In the genomic region with DNA sequence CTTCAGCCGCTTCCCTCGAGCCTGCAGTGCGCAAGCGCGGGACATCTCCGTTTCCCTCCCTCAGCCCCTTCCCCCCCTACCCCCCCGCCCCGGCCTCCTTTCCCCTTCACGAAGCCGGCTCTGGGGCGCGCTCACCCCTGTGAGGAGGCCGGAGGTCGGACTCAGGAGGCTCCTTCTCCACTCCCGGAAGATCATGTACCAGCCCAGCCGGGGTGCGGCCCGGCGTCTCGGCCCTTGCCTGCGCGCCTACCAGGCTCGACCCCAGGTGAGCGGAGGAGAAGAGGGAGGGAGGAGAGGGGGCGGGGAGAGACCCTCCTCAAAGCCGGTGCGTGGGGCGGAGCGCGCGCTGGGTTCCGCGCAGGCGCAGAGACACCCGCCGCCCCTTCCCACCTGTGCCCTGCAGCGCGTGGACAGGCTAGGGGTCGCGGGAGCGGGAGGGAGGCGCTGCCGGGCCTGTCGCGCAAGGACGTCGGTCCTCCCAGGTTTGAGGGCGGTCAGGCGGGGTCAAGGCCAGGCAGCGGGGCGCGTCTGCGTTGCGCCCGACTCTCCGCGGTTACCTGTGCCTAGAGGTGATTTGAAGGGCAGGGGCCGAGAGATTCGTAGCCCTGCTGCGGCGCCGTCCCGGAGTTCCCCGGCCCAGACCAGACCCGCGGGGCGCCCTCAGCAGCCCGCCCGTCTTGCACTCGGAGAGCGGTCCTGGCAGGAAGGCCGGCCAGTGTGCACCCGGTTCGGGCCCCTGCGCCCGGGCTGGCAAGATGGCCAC, we compare ENCODE assay signal across 8 cellular contexts. TPM values are rescaled to one million over a fixed set of nuclear protein-coding genes. Genes with fewer than 3 reads are reported as not detected.
DNase-seq lines count a peak whose midpoint lies in the region; ATAC-seq, FAIRE-seq and TF ChIP-seq lines count a peak whose summit lies in the region.

A gene with protein sequence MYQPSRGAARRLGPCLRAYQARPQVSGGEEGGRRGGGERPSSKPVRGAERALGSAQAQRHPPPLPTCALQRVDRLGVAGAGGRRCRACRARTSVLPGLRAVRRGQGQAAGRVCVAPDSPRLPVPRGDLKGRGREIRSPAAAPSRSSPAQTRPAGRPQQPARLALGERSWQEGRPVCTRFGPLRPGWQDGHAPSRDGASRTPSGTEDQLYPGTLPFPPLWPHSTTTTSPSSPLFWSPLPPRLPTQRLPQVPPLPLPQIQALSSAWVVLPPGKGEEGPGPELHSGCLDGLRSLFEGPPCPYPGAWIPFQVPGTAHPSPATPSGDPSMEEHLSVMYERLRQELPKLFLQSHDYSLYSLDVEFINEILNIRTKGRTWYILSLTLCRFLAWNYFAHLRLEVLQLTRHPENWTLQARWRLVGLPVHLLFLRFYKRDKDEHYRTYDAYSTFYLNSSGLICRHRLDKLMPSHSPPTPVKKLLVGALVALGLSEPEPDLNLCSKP (plus strand): TSS at position 95 of the 763 bp plus-strand sequence. CDS start 99 bp downstream, at position 194.

- peak within 1 kb of the TSS; percentile 90 for H3K4me3 ChIP-seq in colonic mucosa

- peak; percentile 21 for FAIRE-seq in GM19239 (lab: Jason Lieb, UNC)

- intact Hi-C loops in colonic mucosa (cut with DNase I): no loop called here

- peaks cover 4% of the 10 kb centered on the region for H3K36me3 ChIP-seq in colonic mucosa

- POLR2A ChIA-PET in activated CD4-positive, alpha-beta T cell treated with anti-CD3 and anti-CD28 coated beads, Interleukin-2, amount 10 ng/mL, durations not matched to agents 7 days and 5 days (lab: Charles Lee): no interaction called here

- no peaks in the 10 kb centered on the region for H3K27me3 Mint-ChIP-seq in activated CD4-positive, alpha-beta T cell treated with anti-CD3 and anti-CD28 coated beads, Interleukin-2, amount 10 ng/mL, durations not matched to agents 7 days and 5 days

- CTCF ChIA-PET in activated CD4-positive, alpha-beta T cell treated with anti-CD3 and anti-CD28 coated beads, Interleukin-2, amount 10 ng/mL, durations not matched to agents 7 days and 5 days (lab: Charles Lee): interaction anchor here (0.7 kb wide), 1 partner anchor 83 kb away, joined by 3 read pairs; no protein-coding TSS in a partner anchor

- peak within 1 kb of the TSS; percentile 85 for H3K4me3 Mint-ChIP-seq in activated CD4-positive, alpha-beta T cell treated with anti-CD3 and anti-CD28 coated beads, Interleukin-2, amount 10 ng/mL, durations not matched to agents 7 days and 5 days

- peaks cover 20% of the 10 kb centered on the region for H3K36me3 Mint-ChIP-seq in activated CD4-positive, alpha-beta T cell treated with anti-CD3 and anti-CD28 coated beads, Interleukin-2, amount 10 ng/mL, durations not matched to agents 7 days and 5 days (ENCODE audit: low read depth)

- peaks cover 29% of the 10 kb centered on the region for H3K4me1 Mint-ChIP-seq in activated CD4-positive, alpha-beta T cell treated with anti-CD3 and anti-CD28 coated beads, Interleukin-2, amount 10 ng/mL, durations not matched to agents 7 days and 5 days

- H3K27ac ChIP-seq in colonic mucosa: peak within 1 kb of the TSS; percentile 98

- no peak for TF ChIP-seq CTCF in colonic mucosa (IDR thresholded peaks at IDR 0.05)

- peak; percentile 72 for DNase-seq in Ammon's horn (ENCODE audit: low spot score)
- DNase-seq in GM19239 (ENCODE audit: insufficient read length, low spot score): peak; percentile 92
- DNase-seq in NCI-H524 treated with DMSO at 0.1 percent for 48 hours (lab: John Stamatoyannopoulos, UW): peak; percentile 42
- no peak for DNase-seq in activated CD4-positive, alpha-beta T cell treated with anti-CD3 and anti-CD28 coated beads, Interleukin-2, amount 10 ng/mL, durations not matched to agents 7 days and 5 days
- DNase-seq in colonic mucosa: peak; percentile 75
- DNase-seq in left lobe of liver (ENCODE audit: low spot score): peak; percentile 83
- DNase-seq in stimulated activated CD4-positive, alpha-beta T cell treated with anti-CD3 and anti-CD28 coated beads, Interleukin-2, amount 100 ng/mL, for 48 hours: peak; percentile 68 to 73

- peak within 1 kb of the TSS; percentile 95 to 99 for H3K9ac ChIP-seq in colonic mucosa (ENCODE audit: low read depth in 2 of 2, low read length in 2 of 2)

- H3K9me3 ChIP-seq in colonic mucosa: no peaks in the 10 kb centered on the region

- no peaks in the 10 kb centered on the region for H3K9me3 Mint-ChIP-seq in activated CD4-positive, alpha-beta T cell treated with anti-CD3 and anti-CD28 coated beads, Interleukin-2, amount 10 ng/mL, durations not matched to agents 7 days and 5 days

- no peaks in the 10 kb centered on the region for H3K27me3 ChIP-seq in colonic mucosa

- H3K4me1 ChIP-seq in colonic mucosa: peaks cover 10% of the 10 kb centered on the region

- peak within 1 kb of the TSS; percentile 94 for H3K27ac Mint-ChIP-seq in activated CD4-positive, alpha-beta T cell treated with anti-CD3 and anti-CD28 coated beads, Interleukin-2, amount 10 ng/mL, durations not matched to agents 7 days and 5 days

- ATAC-seq in HG03457 (IDR thresholded peaks at IDR 0.05; ENCODE audit: unreplicated experiment) (peak; percentile 50), left lobe of liver (peak; percentile 86)

RNA-seq across cellular contexts. Expression of the gene that starts here (rescaled TPM):
- 10 to 100 TPM; 23.2 to 23.9 TPM for total RNA-seq in activated CD4-positive, alpha-beta T cell treated with anti-CD3 and anti-CD28 coated beads, Interleukin-2, amount 10 ng/mL, durations not matched to agents 7 days and 5 days
- total RNA-seq in colonic mucosa (10 to 100 TPM; 71.3 to 83.3 TPM), left lobe of liver (13.8 TPM)
